In genomic region chr16:82627811-82628339, GRCh38 we compare ENCODE assay signal across 9 cellular contexts. TPM values are rescaled to one million over a fixed set of nuclear protein-coding genes. Genes with fewer than 3 reads are reported as not detected.
DNase-seq lines count a peak whose midpoint lies in the region; ATAC-seq, FAIRE-seq and TF ChIP-seq lines count a peak whose summit lies in the region.
"Had no signal": no experiment of that assay in that cellular context is flagged by ENCODE, and none has a peak within 500 bp of the region (broad histone marks: within the 10 kb centered on the region; RNA-seq: fewer than 3 reads in every experiment).

No MANE protein-coding gene starts in this region.

- H3K27ac ChIP-seq in breast epithelium, result peak overlapping the region; percentile 52 to 55
- no peak overlapping the region for H3K27ac ChIP-seq in iPS-18a (ENCODE audit: low read length)
- no peak overlapping the region for H3K27ac ChIP-seq in small intestine (ENCODE audit: low read depth in 1 of 2, low read length in 1 of 2)

- TF ChIP-seq POLR2A in breast epithelium (IDR thresholded peaks at IDR 0.05), result no peak

- H3K4me3 ChIP-seq in HFF-Myc (replicated peaks; ENCODE audit: low read depth, low read length), result peak overlapping the region; percentile 64
- H3K4me3 ChIP-seq in breast epithelium, result peak overlapping the region; percentile 53 to 72 (median 61)
- peak overlapping the region; percentile 62 for H3K4me3 ChIP-seq in iPS-18a (ENCODE audit: low read length)
- peak overlapping the region in 1 of 2 donors; percentile 42 for H3K4me3 ChIP-seq in small intestine (ENCODE audit: low read depth in 1 of 2, low read length in 2 of 2)
- H3K4me3 ChIP-seq: GM12878 had no signal

- H3K4me1 ChIP-seq in breast epithelium, result no peaks in the 10 kb centered on the region
- peaks cover 9% of the 10 kb centered on the region for H3K4me1 ChIP-seq in iPS-18a (ENCODE audit: control insufficient read depth, low read depth, low read length)
- peaks cover 0 to 5% of the 10 kb centered on the region in 2 donors for H3K4me1 ChIP-seq in small intestine (ENCODE audit: control insufficient read depth in 2 of 2, insufficient read depth in 1 of 2, low read depth in 1 of 2, low read length in 1 of 2)

- intact Hi-C loops in breast epithelium (cut with DNase I; ENCODE audit: low total_unique reads), result no loop called here

- FAIRE-seq in small intestine (lab: Jason Lieb, UNC), result no peak
- FAIRE-seq: GM12878 had no signal

- 3 to 5% (median 3%) methylated on average over 28 to 29 of the region's 29 CpGs for WGBS in small intestine, 3 donors

- no peak overlapping the region for H3K9ac ChIP-seq in iPS-18a (ENCODE audit: low read length)

- H3K36me3 ChIP-seq in breast epithelium (no peaks in the 10 kb centered on the region), iPS-18a (ENCODE audit: control insufficient read depth, low read depth, low read length) (no peaks in the 10 kb centered on the region), small intestine (ENCODE audit: control insufficient read depth in 2 of 2, insufficient read depth in 2 of 2, low read length in 2 of 2) (no peaks in the 10 kb centered on the region)

- H3K27me3 ChIP-seq in breast epithelium (peaks cover 0 to 46% of the 10 kb centered on the region in 2 donors), iPS-18a (ENCODE audit: control insufficient read depth, insufficient read depth, low read length) (peaks cover 56% of the 10 kb centered on the region), small intestine (ENCODE audit: control insufficient read depth in 2 of 2, insufficient read depth in 2 of 2, low read length in 2 of 2) (peaks cover 0 to 7% of the 10 kb centered on the region in 2 donors)

- TF ChIP-seq CTCF in HFF-Myc (IDR thresholded peaks at IDR 0.05; ENCODE audit: low read depth, low read length, missing control alignments) (no peak), breast epithelium (IDR thresholded peaks at IDR 0.05) (no peak)

- H3K9me3 ChIP-seq in breast epithelium (no peaks in the 10 kb centered on the region), iPS-18a (ENCODE audit: control insufficient read depth, low read depth, low read length) (no peaks in the 10 kb centered on the region), small intestine (ENCODE audit: control insufficient read depth, low read depth) (no peaks in the 10 kb centered on the region)

- DNase-seq in HFF-Myc (ENCODE audit: extremely low read depth, low read depth) (no peak), breast epithelium (ENCODE audit: low spot score in 2 of 2) (peak in 1 of 2 donors; percentile 19), small intestine (peak; percentile 27), SIG-M5 treated with dmso at 0.1 percent for 504 hours (lab: John Stamatoyannopoulos, UW; ENCODE audit: unreplicated experiment) (no peak), NOMO-1 (lab: John Stamatoyannopoulos, UW; ENCODE audit: unreplicated experiment in 2 of 2) (no peak), activated gamma-delta T cell (lab: John Stamatoyannopoulos, UW) (no peak)

- no peak for ATAC-seq in HG03039 (IDR thresholded peaks at IDR 0.05; ENCODE audit: unreplicated experiment)
- ATAC-seq: GM12878 had no signal

RNA-seq across cellular contexts. Expression of gene CDH13, which starts 1.1 kb away (rescaled TPM):
- total RNA-seq in breast epithelium, result 10 to 100 TPM in 2 of 3 donors, 1 to 10 TPM in 1; 6.0 to 13.1 (median 11.5) TPM
- polyA plus RNA-seq in small intestine, result 1 to 10 TPM in 1 of 3 donors, under 1 TPM in 1, not detected in 1; 0.27 to 2.9 TPM
- total RNA-seq: GM12878 had no signal

Comparison
In these comparisons a context has a peak if more than half of its experiments do, and no peak if none do; other contexts are left out.
1. H3K27ac ChIP-seq: peak in breast epithelium (2 of 2); none in iPS-18a (single experiment) and small intestine (0 of 2).